In the genomic region with DNA sequence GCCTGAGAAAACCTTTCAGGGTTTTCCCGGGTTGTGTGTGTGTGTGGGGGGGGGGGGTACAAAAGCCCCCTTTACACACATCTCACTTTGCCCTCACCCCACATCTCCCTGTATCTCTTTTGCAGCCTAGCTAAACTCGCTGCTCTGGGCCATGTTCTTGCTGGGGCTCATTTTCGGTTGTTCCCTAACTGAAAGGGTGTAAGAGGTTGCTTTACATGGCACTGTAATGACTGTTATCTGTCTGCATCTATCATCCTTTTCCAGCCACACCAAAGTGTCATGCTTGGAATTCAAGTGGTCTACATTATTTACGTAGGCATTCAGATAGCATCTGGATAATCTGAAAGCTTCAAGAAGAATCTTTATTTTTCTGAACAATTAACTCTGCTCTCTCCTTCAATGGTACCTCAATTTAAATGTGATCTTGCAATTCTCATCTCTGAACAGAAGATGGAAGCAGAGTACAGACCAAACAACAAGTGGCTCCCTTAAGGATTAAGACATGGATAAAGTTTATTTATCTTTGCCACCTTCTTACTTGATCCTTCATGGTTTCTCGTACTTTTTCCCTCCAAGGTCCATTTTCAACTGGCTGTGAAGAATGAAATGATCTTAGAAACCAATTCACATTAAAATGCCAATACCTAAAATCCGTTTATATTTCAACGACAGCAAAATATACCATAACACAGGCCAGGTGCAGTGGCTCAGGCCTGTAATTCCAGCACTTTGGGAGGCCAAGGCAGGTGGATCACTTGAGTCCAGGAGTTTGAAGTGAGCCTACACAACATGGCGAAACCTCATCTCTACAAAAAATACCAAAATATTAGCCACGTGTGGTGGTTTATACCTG, we compare ENCODE assay signal across 8 cellular contexts. TPM values are rescaled to one million over a fixed set of nuclear protein-coding genes. Genes with fewer than 3 reads are reported as not detected.
DNase-seq lines count a peak whose midpoint lies in the region; ATAC-seq and TF ChIP-seq lines count a peak whose summit lies in the region.

No MANE protein-coding gene starts in this region.

- H3K4me1 ChIP-seq in breast epithelium (no peaks in the 10 kb centered on the region), upper lobe of right lung (peaks cover 4% of the 10 kb centered on the region)

- no peak for TF ChIP-seq POLR2A in breast epithelium (IDR thresholded peaks at IDR 0.05)

- peak; percentile 69 for ATAC-seq in GM21528 (IDR thresholded peaks at IDR 0.05; ENCODE audit: low FRiP score, unreplicated experiment)
- ATAC-seq in upper lobe of right lung, result peak; percentile 82

- H3K27me3 ChIP-seq in breast epithelium (no peaks in the 10 kb centered on the region), kidney epithelial cell (ENCODE audit: control insufficient read depth, insufficient read depth, low read length) (peaks cover 2% of the 10 kb centered on the region), upper lobe of right lung (no peaks in the 10 kb centered on the region)

- H3K36me3 ChIP-seq in breast epithelium, result no peaks in the 10 kb centered on the region
- H3K36me3 ChIP-seq in kidney epithelial cell (ENCODE audit: control insufficient read depth, insufficient read depth, low read length), result no peaks in the 10 kb centered on the region
- H3K36me3 ChIP-seq in upper lobe of right lung, result no peaks in the 10 kb centered on the region

- H3K4me3 ChIP-seq in breast epithelium (no peak overlapping the region), kidney epithelial cell (ENCODE audit: low read depth, low read length) (no peak overlapping the region), upper lobe of right lung (no peak overlapping the region)

- peak; percentile 0 for DNase-seq in DMS53 treated with DMSO at 0.1 percent for 48 hours (lab: John Stamatoyannopoulos, UW; ENCODE audit: unreplicated experiment)
- peak; percentile 40 for DNase-seq in NCI-H2227 treated with DMSO at 0.1 percent for 48 hours (lab: John Stamatoyannopoulos, UW)
- no peak for DNase-seq in breast epithelium (ENCODE audit: low spot score in 2 of 2)
- peak; percentile 16 for DNase-seq in kidney epithelial cell (ENCODE audit: low read depth)
- DNase-seq in upper lobe of right lung, result no peak
- DNase-seq in NCI-H187 treated with DMSO at 0.1 percent for 48 hours (lab: John Stamatoyannopoulos, UW), result no peak
- no peak for DNase-seq in T1000 (lab: John Stamatoyannopoulos, UW)

- H3K9me3 ChIP-seq in breast epithelium (no peaks in the 10 kb centered on the region), upper lobe of right lung (no peaks in the 10 kb centered on the region)

- TF ChIP-seq CTCF in breast epithelium (IDR thresholded peaks at IDR 0.05) (peak in 2 of 3 donors; percentile 76 to 80), kidney epithelial cell (IDR thresholded peaks at IDR 0.05; ENCODE audit: insufficient read depth, low read length, poor library complexity, severe bottlenecking) (peak; percentile 56), upper lobe of right lung (IDR thresholded peaks at IDR 0.05) (peak; percentile 80)

- H3K27ac ChIP-seq in breast epithelium, result no peak overlapping the region
- H3K27ac ChIP-seq in upper lobe of right lung, result no peak overlapping the region

- intact Hi-C loops in breast epithelium (cut with DNase I; ENCODE audit: low total_unique reads) (no loop called here), upper lobe of right lung (cut with DNase I) (loop anchor here (10.0 kb wide), 2 partner anchors 125 to 225 kb away; no protein-coding TSS in a partner anchor)

RNA-seq across cellular contexts. Expression of a gene that starts 34.9 kb away (rescaled TPM):
- under 1 TPM in 1 of 3 donors, not detected in 2; 0.16 TPM for total RNA-seq in breast epithelium
- total RNA-seq in kidney epithelial cell, result under 0.01 and 0.04 TPM in 2 replicates
- not detected for total RNA-seq in upper lobe of right lung

Comparison
In these comparisons a context has a peak if more than half of its experiments do, and no peak if none do; other contexts are left out.
1. DNase-seq: peak in DMS53 treated with DMSO at 0.1 percent for 48 hours (single experiment), NCI-H2227 treated with DMSO at 0.1 percent for 48 hours (single experiment) and kidney epithelial cell (single experiment); none in breast epithelium (0 of 2), upper lobe of right lung (single experiment), NCI-H187 treated with DMSO at 0.1 percent for 48 hours (single experiment) and T1000 (single experiment).
2. Peak in every context shown above with its lines, with median percentiles within 50 percentile points of each other: CTCF ChIP-seq.